29 cellular contexts compared by ENCODE assay signal in genomic region chr6:50795574-50795973, GRCh38. TPM values are rescaled to one million over a fixed set of nuclear protein-coding genes. Genes with fewer than 3 reads are reported as not detected.
DNase-seq lines count a peak whose midpoint lies in the region; ATAC-seq, FAIRE-seq and TF ChIP-seq lines count a peak whose summit lies in the region.
"Had no signal": no experiment of that assay in that cellular context is flagged by ENCODE, and none has a peak within 500 bp of the region (broad histone marks: within the 10 kb centered on the region; RNA-seq: fewer than 3 reads in every experiment).

No MANE protein-coding gene starts in this region.

- H3K4me3 ChIP-seq in GM12878, result no peak overlapping the region
- H3K4me3 ChIP-seq in lower lobe of right lung, result no peak overlapping the region
- no peak overlapping the region for H3K4me3 ChIP-seq in hepatocyte
- H3K4me3 ChIP-seq: BLaER1 had no signal

- no peak for FAIRE-seq in GM12878 (lab: Jason Lieb, UNC)
- FAIRE-seq: A204.1, GM12892, GM18507, GM19239 had no signal

- in situ Hi-C loops in GM12878 (cut with MboI), result loop anchor here (10.0 kb wide), 1 partner anchor 661 kb away; no protein-coding TSS in a partner anchor

- H3K9me3 Mint-ChIP-seq in T-helper 2 cell treated with Interferon-gamma antibody and Interleukin-4, amounts not matched to agents 5 μg/mL and 100 μg/mL, for 36 hours, result no peaks in the 10 kb centered on the region

- H3K79me2 ChIP-seq in GM12878 (ENCODE audit: control insufficient read depth, insufficient read depth, low read length) (no peaks in the 10 kb centered on the region), hepatocyte (no peaks in the 10 kb centered on the region)

- no peak overlapping the region for H3K4me3 Mint-ChIP-seq in T-helper 2 cell treated with Interferon-gamma antibody and Interleukin-4, amounts not matched to agents 5 μg/mL and 100 μg/mL, for 36 hours
- H3K4me3 Mint-ChIP-seq: CD14-positive monocyte; CD4-positive, alpha-beta memory T cell; CD4-positive, CD25-positive, alpha-beta regulatory T cell; CD8-positive, alpha-beta memory T cell had no signal

- TF ChIP-seq EP300 in GM12878 (IDR thresholded peaks at IDR 0.05; ENCODE audit: borderline replicate concordance in 1 of 2, control insufficient read depth in 1 of 2, low read depth in 2 of 2, low read length in 2 of 2), result no peak

- no peak overlapping the region for H3K27ac Mint-ChIP-seq in T-helper 2 cell treated with Interferon-gamma antibody and Interleukin-4, amounts not matched to agents 5 μg/mL and 100 μg/mL, for 36 hours
- H3K27ac Mint-ChIP-seq: CD14-positive monocyte; CD4-positive, alpha-beta memory T cell; CD4-positive, CD25-positive, alpha-beta regulatory T cell; CD8-positive, alpha-beta memory T cell had no signal

- no peak for TF ChIP-seq RAD21 in GM12878 (IDR thresholded peaks at IDR 0.05; ENCODE audit: insufficient read depth, low read depth, low read length)

- H3K9me3 ChIP-seq in GM12878 (replicated peaks; ENCODE audit: control insufficient read depth, insufficient read depth, low read length), result no peaks in the 10 kb centered on the region
- no peaks in the 10 kb centered on the region for H3K9me3 ChIP-seq in lower lobe of right lung
- H3K9me3 ChIP-seq in hepatocyte (ENCODE audit: low read depth), result no peaks in the 10 kb centered on the region
- H3K9me3 ChIP-seq: BE2C, BLaER1 had no signal

- BruUV-seq in GM12878 (replicated peaks; lab: Mats Ljungman, UMichigan), result no TSS peak

- SMC1A ChIA-PET in GM12878 (lab: Charles Lee; ENCODE audit: uncharacterized antibody, unreplicated experiment), result interaction anchor here (1.3 kb wide), 1 partner anchor 14 kb away, joined by 4 read pairs; no protein-coding TSS in a partner anchor

- H3K4me1 ChIP-seq in GM12878 (ENCODE audit: control insufficient read depth, insufficient read depth, low read length) (no peaks in the 10 kb centered on the region), lower lobe of right lung (no peaks in the 10 kb centered on the region), hepatocyte (ENCODE audit: insufficient read depth) (no peaks in the 10 kb centered on the region)
- H3K4me1 ChIP-seq: BE2C, BLaER1 had no signal

- H3K9me2 ChIP-seq in hepatocyte (replicated peaks; ENCODE audit: insufficient read depth), result no peaks in the 10 kb centered on the region

- DNase-seq in GM12878 (ENCODE audit: low read depth, low spot score), result no peak
- no peak for DNase-seq in lower lobe of right lung
- DNase-seq in hepatocyte (ENCODE audit: low spot score), result no peak
- DNase-seq in T-helper 2 cell treated with Interferon-gamma antibody and Interleukin-4, amounts not matched to agents 5 μg/mL and 100 μg/mL, for 36 hours (ENCODE audit: low spot score), result no peak
- DNase-seq: 8988T; ACHN; BE2C; C1 segment of cervical spinal cord; CD4-positive, alpha-beta memory T cell; CD4-positive, CD25-positive, alpha-beta regulatory T cell; CD8-positive, alpha-beta memory T cell; COR-L47; DMS 273 treated with DMSO at 0.1 percent for 48 hours; DMS153; DMS53; DMS79; DND-41; EL; GDM1 had no signal

- POLR2A ChIA-PET in GM12878 (lab: Charles Lee), result no interaction called here

- no peaks in the 10 kb centered on the region for H3K27me3 ChIP-seq in GM12878 (replicated peaks in 1 of 2; ENCODE audit: control insufficient read depth in 2 of 2, insufficient read depth in 2 of 2, low read length in 1 of 2)
- no peaks in the 10 kb centered on the region for H3K27me3 ChIP-seq in lower lobe of right lung (ENCODE audit: low read depth)
- peaks cover 7% of the 10 kb centered on the region for H3K27me3 ChIP-seq in hepatocyte
- H3K27me3 ChIP-seq: BE2C, BLaER1 had no signal

- no peak overlapping the region for H3K27ac ChIP-seq in GM12878 (ENCODE audit: control insufficient read depth, insufficient read depth)
- H3K27ac ChIP-seq in lower lobe of right lung, result no peak overlapping the region
- H3K27ac ChIP-seq in hepatocyte, result no peak overlapping the region
- H3K27ac ChIP-seq: BLaER1 had no signal

- H3K36me3 ChIP-seq in GM12878 (ENCODE audit: control insufficient read depth in 2 of 2, insufficient read depth in 2 of 2, low read length in 1 of 2), result no peaks in the 10 kb centered on the region
- H3K36me3 ChIP-seq in lower lobe of right lung, result no peaks in the 10 kb centered on the region
- H3K36me3 ChIP-seq in hepatocyte (replicated peaks; ENCODE audit: insufficient read depth, low read depth), result no peaks in the 10 kb centered on the region
- H3K36me3 ChIP-seq: BE2C, BLaER1 had no signal

- ATAC-seq in GM18868 (IDR thresholded peaks at IDR 0.05; ENCODE audit: unreplicated experiment) (peak; percentile 38), GM12878 (peak; percentile 65), lower lobe of right lung (no peak)

- no peaks in the 10 kb centered on the region for H3K4me1 Mint-ChIP-seq in T-helper 2 cell treated with Interferon-gamma antibody and Interleukin-4, amounts not matched to agents 5 μg/mL and 100 μg/mL, for 36 hours (ENCODE audit: low read depth)
- H3K4me1 Mint-ChIP-seq: CD14-positive monocyte; CD4-positive, CD25-positive, alpha-beta regulatory T cell; CD8-positive, alpha-beta memory T cell had no signal

- no peak for TF ChIP-seq CTCF in GM12878 (IDR thresholded peaks at IDR 0.05 in 2 of 3, conservative IDR thresholded peaks at IDR 0.05 in 1 of 3; ENCODE audit: control insufficient read depth in 2 of 3, extremely low read depth in 1 of 3, insufficient read depth in 1 of 3, low read depth in 3 of 3, low read length in 3 of 3)
- no peak for TF ChIP-seq CTCF in lower lobe of right lung (IDR thresholded peaks at IDR 0.05)
- no peak for TF ChIP-seq CTCF in hepatocyte (IDR thresholded peaks at IDR 0.05; ENCODE audit: poor library complexity)

- H2AFZ ChIP-seq in GM12878 (ENCODE audit: control insufficient read depth, low read depth, low read length) (no peak overlapping the region), hepatocyte (no peak overlapping the region)

- H3K9ac ChIP-seq in GM12878 (ENCODE audit: control insufficient read depth, insufficient read depth, low read length), result no peak overlapping the region
- H3K9ac ChIP-seq: BLaER1 had no signal

- WGBS in GM12878 (ENCODE audit: insufficient coverage, insufficient replicate concordance, low lambda C conversion rate, missing lambda C conversion rate), result 0% methylated on average over 5 of the region's 5 CpGs
- 71% methylated on average over 5 of the region's 5 CpGs for WGBS in hepatocyte (ENCODE audit: low lambda C conversion rate, missing lambda C conversion rate)

- RAD21 ChIA-PET in GM12878 (lab: Charles Lee; ENCODE audit: unreplicated experiment), result no interaction called here

- no peaks in the 10 kb centered on the region for H4K20me1 ChIP-seq in GM12878 (ENCODE audit: control insufficient read depth, insufficient read depth)
- no peaks in the 10 kb centered on the region for H4K20me1 ChIP-seq in hepatocyte (ENCODE audit: insufficient read depth, poor library complexity, severe bottlenecking)
- H4K20me1 ChIP-seq: BLaER1 had no signal

- CTCF ChIA-PET in GM12878 (lab: Yijun Ruan, JAX), result interaction anchor here (0.5 to 1.6 kb wide), 6 partner anchors 9 to 1983 kb away, joined by 3 to 4 read pairs (median 4); no protein-coding TSS in a partner anchor

- intact Hi-C loops in GM12878 (cut with micrococcal nuclease; ENCODE audit: unreplicated experiment), result no loop called here
- intact Hi-C loops in lower lobe of right lung (cut with DNase I), result no loop called here

- H3K4me2 ChIP-seq in GM12878 (ENCODE audit: control insufficient read depth, insufficient read depth) (no peak overlapping the region), hepatocyte (no peak overlapping the region)
- H3K4me2 ChIP-seq: BLaER1 had no signal

- H3K27me3 Mint-ChIP-seq in T-helper 2 cell treated with Interferon-gamma antibody and Interleukin-4, amounts not matched to agents 5 μg/mL and 100 μg/mL, for 36 hours (ENCODE audit: low read depth), result no peaks in the 10 kb centered on the region
- H3K27me3 Mint-ChIP-seq: CD4-positive, alpha-beta memory T cell; CD4-positive, CD25-positive, alpha-beta regulatory T cell; CD8-positive, alpha-beta memory T cell had no signal

- H3K36me3 Mint-ChIP-seq in T-helper 2 cell treated with Interferon-gamma antibody and Interleukin-4, amounts not matched to agents 5 μg/mL and 100 μg/mL, for 36 hours (ENCODE audit: low read depth), result no peaks in the 10 kb centered on the region
- H3K36me3 Mint-ChIP-seq: CD14-positive monocyte; CD4-positive, alpha-beta memory T cell; CD4-positive, CD25-positive, alpha-beta regulatory T cell; CD8-positive, alpha-beta memory T cell had no signal

- no peak for TF ChIP-seq POLR2A in GM12878 (IDR thresholded peaks at IDR 0.05; ENCODE audit: low read depth, low read length)

TF ChIP-seq in GM12878, 131 proteins besides CTCF, POLR2A, EP300 and RAD21 (continues in another document):
- TF ChIP-seq KLF5 (IDR thresholded peaks at IDR 0.05; ENCODE audit: partially characterized antibody) (no peak), ZNF384 (IDR thresholded peaks at IDR 0.05; ENCODE audit: borderline replicate concordance, low read depth, low read length) (peak; percentile 38; the same call in 1 of the 2 replicates), RAD51 (IDR thresholded peaks at IDR 0.05) (peak; percentile 45; the same call in 1 of the 2 replicates), JUND (IDR thresholded peaks at IDR 0.05; ENCODE audit: low read depth, low read length) (no peak), NRF1 (conservative IDR thresholded peaks at IDR 0.05; ENCODE audit: low read depth, low read length) (no peak)

RNA-seq across cellular contexts. Expression of gene TFAP2B, which starts 23.1 kb away (rescaled TPM):
- not detected in 2 replicates for total RNA-seq in GM12878 (2013; cell fraction: nucleolus; rRNA removed)
- not detected in 2 replicates for total RNA-seq in GM12878 (2014; rRNA removed)
- total RNA-seq in GM12878 (2014; rRNA removed; fragmentation: Illumina TruSeq; extraction: Trizol), result 0.32 TPM in 1 of 2 replicates, not detected in the other
- 0.03 and 0.08 TPM in 2 replicates for total RNA-seq in GM12878 (2021)
- not detected for polyA plus RNA-seq in GM12878 (2011; ENCODE audit: low read depth)
- 0.13 and 0.15 TPM in 2 replicates for polyA plus RNA-seq in GM12878 (2011; rRNA removed)
- 0.24 and 0.28 TPM in 2 replicates for polyA plus RNA-seq in GM12878 (2011; cell fraction: cytosol; rRNA removed)
- polyA plus RNA-seq in GM12878 (2011; cell fraction: nucleus; rRNA removed), result 0.70 and 0.79 TPM in 2 replicates
- 0.12 and 0.13 TPM in 2 replicates for polyA plus RNA-seq in GM12878 (2012)
- 0.03 and 0.07 TPM in 2 replicates for polyA plus RNA-seq in GM12878 (2014; fragmentation: Illumina TruSeq; extraction: Trizol)
- not detected for polyA plus RNA-seq in GM12878 (2014; fragmentation: Nextera tagmentation; extraction: Ambion mirVana)
- polyA plus RNA-seq in GM12878 (2014; rRNA removed), result 0.03 and 0.11 TPM in 2 replicates
- polyA plus RNA-seq in GM12878 (2016; fragmentation: Nextera tagmentation; extraction: Ambion mirVana), result under 1 TPM in 1 of 2 experiments, not detected in 1; 0.15 TPM
- 0.07 and 0.31 TPM in 2 replicates for polyA minus RNA-seq in GM12878 (2011; rRNA and poly(A)+ RNA removed)
- polyA minus RNA-seq in GM12878 (2011; cell fraction: cytosol; rRNA and poly(A)+ RNA removed), result 0.94 TPM in 1 of 2 replicates, not detected in the other
- polyA minus RNA-seq in GM12878 (2011; cell fraction: nucleus; rRNA and poly(A)+ RNA removed), result 0.12 and 0.29 TPM in 2 replicates
- not detected for total RNA-seq in lower lobe of right lung
- 0.64 and 0.73 TPM in 2 replicates for total RNA-seq in hepatocyte
- polyA plus RNA-seq in hepatocyte, result 1.3 and 5.7 TPM in 2 replicates
- total RNA-seq: CD4-positive, alpha-beta memory T cell; CD4-positive, CD25-positive, alpha-beta regulatory T cell; CD8-positive, alpha-beta memory T cell; Daoy; G401 had no signal
- polyA plus RNA-seq: AG04450; CD14-positive monocyte; CD4-positive, alpha-beta memory T cell; CD4-positive, CD25-positive, alpha-beta regulatory T cell; CD8-positive, alpha-beta memory T cell had no signal

Comparison
In these comparisons a context has a peak if more than half of its experiments do, and no peak if none do; other contexts are left out.
1. ATAC-seq: peak in GM18868 (single experiment) and GM12878 (single experiment); none in lower lobe of right lung (0 of 2).